Comparison of ENCODE assay signal across 12 cellular contexts in the genomic region with DNA sequence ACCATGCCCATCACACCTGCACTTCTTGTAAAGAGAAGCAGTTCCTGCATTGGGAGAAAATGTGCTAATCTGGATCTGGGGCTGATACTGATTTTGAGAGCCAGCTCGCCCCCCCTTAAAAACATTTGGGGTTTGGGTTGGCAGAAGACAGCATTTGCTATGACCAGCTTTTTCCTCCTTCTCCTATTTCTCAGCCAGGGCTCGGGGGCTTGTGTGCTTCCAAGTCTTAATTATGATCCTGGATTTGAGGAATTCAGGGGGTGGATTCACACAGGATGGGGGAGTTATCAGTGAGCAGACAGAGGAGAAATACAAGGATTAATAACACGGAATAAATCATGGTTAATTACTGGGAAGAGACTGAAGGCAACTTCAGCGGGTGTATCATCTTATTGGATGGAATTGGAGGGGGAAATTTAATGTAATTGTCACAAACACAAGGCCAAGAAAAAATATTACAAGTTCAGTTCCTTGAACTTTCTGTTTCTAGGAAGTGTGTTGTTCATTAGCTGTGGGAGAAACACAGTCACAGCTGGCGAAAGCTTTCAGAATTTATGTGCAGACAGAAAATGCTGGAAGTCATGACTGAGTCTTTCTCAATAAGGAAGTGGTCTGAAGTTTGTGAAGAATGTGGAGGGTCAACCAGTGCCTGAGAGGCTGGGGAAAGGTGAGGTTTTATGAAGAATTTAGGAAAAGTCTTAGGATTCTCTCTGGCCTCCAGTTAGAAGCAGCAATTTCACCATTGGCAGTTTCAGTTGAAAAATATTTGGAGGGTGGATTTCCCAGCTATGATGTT. TPM values are rescaled to one million over a fixed set of nuclear protein-coding genes. Genes with fewer than 3 reads are reported as not detected.
A peak's percentile ranks its signal among the peaks of the same experiment; 100 is the strongest.
DNase-seq lines count a peak whose midpoint lies in the region; ATAC-seq and TF ChIP-seq lines count a peak whose summit lies in the region.
"Had no signal": no experiment of that assay in that cellular context is flagged by ENCODE, and none has a peak within 500 bp of the region (broad histone marks: within the 10 kb centered on the region; RNA-seq: fewer than 3 reads in every experiment).

No MANE protein-coding gene starts in this region.

- no peak for DNase-seq in stimulated activated naive CD8-positive, alpha-beta T cell treated with anti-CD3 and anti-CD28 coated beads, Interleukin-15, Interleukin-2, amounts not matched to agents 100 U/mL and 50 U/mL, for 24 hours
- DNase-seq in dedifferentiated amniotic fluid mesenchymal stem cell (ENCODE audit: extremely low spot score) (peak; percentile 47), myocyte (ENCODE audit: low read depth) (peak; percentile 62), WTC11 (ENCODE audit: low spot score) (no peak), occipital lobe (lab: John Stamatoyannopoulos, UW) (no peak), NCI-H1436 (lab: John Stamatoyannopoulos, UW) (no peak)
- DNase-seq: activated CD4-positive, alpha-beta T cell treated with anti-CD3 and anti-CD28 coated beads for 36 hours; CD4-positive, CD25-positive, alpha-beta regulatory T cell; central memory CD4-positive, alpha-beta T cell had no signal

- H3K27ac Mint-ChIP-seq in stimulated activated naive CD8-positive, alpha-beta T cell treated with anti-CD3 and anti-CD28 coated beads, Interleukin-15, Interleukin-2, amounts not matched to agents 100 ng/mL and 50 ng/mL, for 24 hours: peak overlapping the region; percentile 63
- H3K27ac Mint-ChIP-seq in WTC11: no peak overlapping the region
- H3K27ac Mint-ChIP-seq: activated CD4-positive, alpha-beta T cell treated with anti-CD3 and anti-CD28 coated beads for 36 hours; CD4-positive, CD25-positive, alpha-beta regulatory T cell; memory B cell had no signal

- no peak for TF ChIP-seq CTCF in WTC11 (IDR thresholded peaks at IDR 0.05)

- no peaks in the 10 kb centered on the region for H3K27me3 Mint-ChIP-seq in stimulated activated naive CD8-positive, alpha-beta T cell treated with anti-CD3 and anti-CD28 coated beads, Interleukin-15, Interleukin-2, amounts not matched to agents 100 ng/mL and 50 ng/mL, for 24 hours
- H3K27me3 Mint-ChIP-seq in WTC11 (ENCODE audit: low read depth): no peaks in the 10 kb centered on the region; the same call in 1 of the 2 replicates
- H3K27me3 Mint-ChIP-seq: activated CD4-positive, alpha-beta T cell treated with anti-CD3 and anti-CD28 coated beads for 36 hours had no signal

- no peak overlapping the region for H3K4me3 Mint-ChIP-seq in stimulated activated naive CD8-positive, alpha-beta T cell treated with anti-CD3 and anti-CD28 coated beads, Interleukin-15, Interleukin-2, amounts not matched to agents 100 ng/mL and 50 ng/mL, for 24 hours
- no peak overlapping the region for H3K4me3 Mint-ChIP-seq in WTC11
- H3K4me3 Mint-ChIP-seq: activated CD4-positive, alpha-beta T cell treated with anti-CD3 and anti-CD28 coated beads for 36 hours; CD4-positive, CD25-positive, alpha-beta regulatory T cell; memory B cell had no signal

- POLR2A ChIA-PET in WTC11 (lab: Charles Lee): interaction anchor here (0.6 kb wide), 1 partner anchor 236 kb away, joined by 3 read pairs; no protein-coding TSS in a partner anchor

- no peaks in the 10 kb centered on the region for H3K36me3 Mint-ChIP-seq in stimulated activated naive CD8-positive, alpha-beta T cell treated with anti-CD3 and anti-CD28 coated beads, Interleukin-15, Interleukin-2, amounts not matched to agents 100 ng/mL and 50 ng/mL, for 24 hours (ENCODE audit: low read depth)
- no peaks in the 10 kb centered on the region for H3K36me3 Mint-ChIP-seq in WTC11
- H3K36me3 Mint-ChIP-seq: memory B cell had no signal

- H3K9me3 Mint-ChIP-seq in stimulated activated naive CD8-positive, alpha-beta T cell treated with anti-CD3 and anti-CD28 coated beads, Interleukin-15, Interleukin-2, amounts not matched to agents 100 ng/mL and 50 ng/mL, for 24 hours: no peaks in the 10 kb centered on the region
- H3K9me3 Mint-ChIP-seq in WTC11: no peaks in the 10 kb centered on the region
- H3K9me3 Mint-ChIP-seq: CD4-positive, CD25-positive, alpha-beta regulatory T cell; memory B cell had no signal

- no peak for ATAC-seq in stimulated activated naive CD8-positive, alpha-beta T cell treated with anti-CD3 and anti-CD28 coated beads, Interleukin-15, Interleukin-2, amounts not matched to agents 100 U/mL and 50 U/mL, for 24 hours
- ATAC-seq in HG03342 (IDR thresholded peaks at IDR 0.05; ENCODE audit: unreplicated experiment): no peak
- ATAC-seq in WTC11: no peak
- ATAC-seq: activated CD4-positive, alpha-beta T cell treated with anti-CD3 and anti-CD28 coated beads for 36 hours had no signal

- peaks cover 3% of the 10 kb centered on the region for H3K4me1 Mint-ChIP-seq in stimulated activated naive CD8-positive, alpha-beta T cell treated with anti-CD3 and anti-CD28 coated beads, Interleukin-15, Interleukin-2, amounts not matched to agents 100 ng/mL and 50 ng/mL, for 24 hours (ENCODE audit: low read depth)
- 0 out of 2 replicates have a peak, but pooled peaks cover 3% of the 10 kb centered on the region for H3K4me1 Mint-ChIP-seq in WTC11
- H3K4me1 Mint-ChIP-seq: activated CD4-positive, alpha-beta T cell treated with anti-CD3 and anti-CD28 coated beads for 36 hours had no signal

- CTCF ChIA-PET in WTC11 (lab: Charles Lee): interaction anchor here (1.1 to 1.8 kb wide), 2 partner anchors 9 to 25 kb away, joined by 3 to 6 read pairs; no protein-coding TSS in a partner anchor

TF ChIP-seq in WTC11, 78 proteins besides CTCF, POLR2A, EP300 and RAD21:
- no peak for TF ChIP-seq NFE2L1 (CRISPR knock-in tag; IDR thresholded peaks at IDR 0.05)
- TF ChIP-seq, protein P1, sequence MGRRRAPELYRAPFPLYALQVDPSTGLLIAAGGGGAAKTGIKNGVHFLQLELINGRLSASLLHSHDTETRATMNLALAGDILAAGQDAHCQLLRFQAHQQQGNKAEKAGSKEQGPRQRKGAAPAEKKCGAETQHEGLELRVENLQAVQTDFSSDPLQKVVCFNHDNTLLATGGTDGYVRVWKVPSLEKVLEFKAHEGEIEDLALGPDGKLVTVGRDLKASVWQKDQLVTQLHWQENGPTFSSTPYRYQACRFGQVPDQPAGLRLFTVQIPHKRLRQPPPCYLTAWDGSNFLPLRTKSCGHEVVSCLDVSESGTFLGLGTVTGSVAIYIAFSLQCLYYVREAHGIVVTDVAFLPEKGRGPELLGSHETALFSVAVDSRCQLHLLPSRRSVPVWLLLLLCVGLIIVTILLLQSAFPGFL (CRISPR knock-in tag; IDR thresholded peaks at IDR 0.05; ENCODE audit: borderline replicate concordance): no peak
- no peak for TF ChIP-seq JUN (CRISPR knock-in tag; IDR thresholded peaks at IDR 0.05)
- TF ChIP-seq, protein P2, sequence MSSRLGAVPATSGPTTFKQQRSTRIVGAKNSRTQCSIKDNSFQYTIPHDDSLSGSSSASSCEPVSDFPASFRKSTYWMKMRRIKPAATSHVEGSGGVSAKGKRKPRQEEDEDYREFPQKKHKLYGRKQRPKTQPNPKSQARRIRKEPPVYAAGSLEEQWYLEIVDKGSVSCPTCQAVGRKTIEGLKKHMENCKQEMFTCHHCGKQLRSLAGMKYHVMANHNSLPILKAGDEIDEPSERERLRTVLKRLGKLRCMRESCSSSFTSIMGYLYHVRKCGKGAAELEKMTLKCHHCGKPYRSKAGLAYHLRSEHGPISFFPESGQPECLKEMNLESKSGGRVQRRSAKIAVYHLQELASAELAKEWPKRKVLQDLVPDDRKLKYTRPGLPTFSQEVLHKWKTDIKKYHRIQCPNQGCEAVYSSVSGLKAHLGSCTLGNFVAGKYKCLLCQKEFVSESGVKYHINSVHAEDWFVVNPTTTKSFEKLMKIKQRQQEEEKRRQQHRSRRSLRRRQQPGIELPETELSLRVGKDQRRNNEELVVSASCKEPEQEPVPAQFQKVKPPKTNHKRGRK (CRISPR knock-in tag; IDR thresholded peaks at IDR 0.05; ENCODE audit: borderline replicate concordance): no peak
- TF ChIP-seq CREM (CRISPR knock-in tag; IDR thresholded peaks at IDR 0.05): no peak
- no peak for TF ChIP-seq TEAD4 (CRISPR knock-in tag; IDR thresholded peaks at IDR 0.05)
- no peak for TF ChIP-seq NR2C2 (CRISPR knock-in tag; IDR thresholded peaks at IDR 0.05)
- no peak for TF ChIP-seq ETV6 (CRISPR knock-in tag; IDR thresholded peaks at IDR 0.05)
- TF ChIP-seq, protein P3, sequence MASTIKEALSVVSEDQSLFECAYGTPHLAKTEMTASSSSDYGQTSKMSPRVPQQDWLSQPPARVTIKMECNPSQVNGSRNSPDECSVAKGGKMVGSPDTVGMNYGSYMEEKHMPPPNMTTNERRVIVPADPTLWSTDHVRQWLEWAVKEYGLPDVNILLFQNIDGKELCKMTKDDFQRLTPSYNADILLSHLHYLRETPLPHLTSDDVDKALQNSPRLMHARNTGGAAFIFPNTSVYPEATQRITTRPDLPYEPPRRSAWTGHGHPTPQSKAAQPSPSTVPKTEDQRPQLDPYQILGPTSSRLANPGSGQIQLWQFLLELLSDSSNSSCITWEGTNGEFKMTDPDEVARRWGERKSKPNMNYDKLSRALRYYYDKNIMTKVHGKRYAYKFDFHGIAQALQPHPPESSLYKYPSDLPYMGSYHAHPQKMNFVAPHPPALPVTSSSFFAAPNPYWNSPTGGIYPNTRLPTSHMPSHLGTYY (CRISPR knock-in tag; IDR thresholded peaks at IDR 0.05): no peak
- TF ChIP-seq NFATC4 (CRISPR knock-in tag; IDR thresholded peaks at IDR 0.05): no peak

RNA-seq across cellular contexts. Expression of a gene that starts 15.2 kb away (rescaled TPM):
- total RNA-seq in myocyte: not detected in 2 replicates
- 0.21 TPM for polyA plus RNA-seq in myocyte (2012)
- total RNA-seq in WTC11 (2021): 0.11 TPM in 1 of 3 replicates, not detected in the others
- not detected for total RNA-seq in occipital lobe
- total RNA-seq: activated CD4-positive, alpha-beta T cell treated with anti-CD3 and anti-CD28 coated beads for 36 hours; CD4-positive, CD25-positive, alpha-beta regulatory T cell had no signal
- polyA plus RNA-seq: CD4-positive, CD25-positive, alpha-beta regulatory T cell had no signal

Comparison
In these comparisons a context has a peak if more than half of its experiments do, and no peak if none do; other contexts are left out.
1. DNase-seq: peak in dedifferentiated amniotic fluid mesenchymal stem cell (single experiment) and myocyte (single experiment); none in stimulated activated naive CD8-positive, alpha-beta T cell treated with anti-CD3 and anti-CD28 coated beads, Interleukin-15, Interleukin-2, amounts not matched to agents 100 U/mL and 50 U/mL, for 24 hours (single experiment), WTC11 (single experiment), occipital lobe (single experiment) and NCI-H1436 (single experiment).